15 cellular contexts compared by ENCODE assay signal in the genomic region with DNA sequence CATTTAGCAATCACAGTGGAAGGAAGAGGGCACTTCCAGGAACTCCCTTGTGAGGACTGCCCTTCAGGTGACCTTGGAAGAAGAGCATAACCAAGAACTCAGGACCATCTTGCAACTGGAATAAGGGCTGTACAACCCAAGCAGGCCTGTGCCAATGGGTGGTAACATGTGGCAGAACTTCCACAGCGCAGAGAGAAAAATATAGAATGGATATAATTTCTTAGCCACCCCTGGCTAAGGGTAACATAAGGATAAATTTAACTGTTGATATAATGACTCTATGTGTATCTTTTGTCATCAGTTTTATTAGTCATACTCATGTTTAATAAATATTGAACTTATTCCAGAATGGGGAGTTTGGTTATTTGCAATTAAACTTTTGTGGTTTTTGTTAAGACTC. TPM values are rescaled to one million over a fixed set of nuclear protein-coding genes. Genes with fewer than 3 reads are reported as not detected.
"Had no signal": no experiment of that assay in that cellular context is flagged by ENCODE, and none has a peak within 500 bp of the region (broad histone marks: within the 10 kb centered on the region; RNA-seq: fewer than 3 reads in every experiment).

No MANE protein-coding gene starts in this region.

- H3K27ac ChIP-seq: cardiac muscle cell, psoas muscle, suprapubic skin had no signal

- ATAC-seq: activated T-cell treated with anti-CD3 and anti-CD28 coated beads, Interleukin-2, amount 50 U/mL, for 4 hours; psoas muscle; stimulated activated naive CD8-positive, alpha-beta T cell treated with anti-CD3 and anti-CD28 coated beads, Interleukin-15, Interleukin-2, amounts not matched to agents 100 U/mL and 50 U/mL, for 24 hours had no signal

- H3K36me3 ChIP-seq: cardiac muscle cell, sigmoid colon, suprapubic skin had no signal

- H3K4me1 ChIP-seq: psoas muscle had no signal

- DNase-seq: activated CD4-positive, alpha-beta T cell treated with anti-CD3 and anti-CD28 coated beads, Interleukin-2, amount 50 U/mL, for 48 hours; activated CD4-positive, CD25-positive, alpha-beta regulatory T cell treated with anti-CD3 and anti-CD28 coated beads, Interleukin-2, amount 50 U/mL, for 72 hours; activated effector memory CD4-positive, alpha-beta T cell treated with anti-CD3 and anti-CD28 coated beads, Interleukin-2, amount 50 U/mL, for 16 hours; activated T-cell treated with anti-CD3 and anti-CD28 coated beads, Interleukin-2, amount 50 U/mL, for 4 hours; amygdala; effector CD4-positive, alpha-beta T cell; glutamatergic neuron; occipital lobe; psoas muscle; sigmoid colon; stimulated activated CD4-positive, alpha-beta T cell treated with anti-CD3 and anti-CD28 coated beads, Interleukin-12 subunit alpha, Interleukin-12 subunit beta, amount 100 ng/mL, for 4 hours; stimulated activated naive CD8-positive, alpha-beta T cell treated with anti-CD3 and anti-CD28 coated beads, Interleukin-15, Interleukin-2, amounts not matched to agents 100 U/mL and 50 U/mL, for 24 hours; T-helper 9 cell had no signal

- H3K4me3 ChIP-seq: cardiac muscle cell, psoas muscle, sigmoid colon, suprapubic skin had no signal

- H3K9me3 ChIP-seq: sigmoid colon, suprapubic skin had no signal

- H3K27me3 ChIP-seq: cardiac muscle cell, sigmoid colon, suprapubic skin had no signal

RNA-seq across cellular contexts. Expression of a gene that starts 56.2 kb away (rescaled TPM):
- total RNA-seq: activated T-cell treated with anti-CD3 and anti-CD28 coated beads, Interleukin-2, amount 50 U/mL, for 4 hours had no signal
